Comparison of ENCODE assay signal across 10 cellular contexts in genomic region chr1:221961532-221962292, GRCh38.
A peak's percentile ranks its signal among the peaks of the same experiment; 100 is the strongest.
DNase-seq lines count a peak whose midpoint lies in the region; ATAC-seq, FAIRE-seq and TF ChIP-seq lines count a peak whose summit lies in the region.
"Had no signal": no experiment of that assay in that cellular context is flagged by ENCODE, and none has a peak within 500 bp of the region (broad histone marks: within the 10 kb centered on the region; RNA-seq: fewer than 3 reads in every experiment).

No MANE protein-coding gene starts in this region.

- WGBS in esophagus squamous epithelium, 2 donors, result 60 to 65% methylated on average over 5 of the region's 5 CpGs

- H3K36me3 Mint-ChIP-seq in activated T-helper 17 cell treated with anti-CD3 and anti-CD28 coated beads, Interleukin-2, amount 50 U/mL, for 72 hours (ENCODE audit: low read depth), result no peaks in the 10 kb centered on the region

- peaks cover 0 to 10% (median 0%) of the 10 kb centered on the region in 3 donors for H3K4me1 ChIP-seq in esophagus squamous epithelium

- H3K9me3 Mint-ChIP-seq in activated T-helper 17 cell treated with anti-CD3 and anti-CD28 coated beads, Interleukin-2, amount 50 U/mL, for 72 hours, result no peaks in the 10 kb centered on the region

- H3K4me3 Mint-ChIP-seq in activated T-helper 17 cell treated with anti-CD3 and anti-CD28 coated beads, Interleukin-2, amount 50 U/mL, for 72 hours, result no peak overlapping the region

- no peak overlapping the region for H3K27ac Mint-ChIP-seq in activated T-helper 17 cell treated with anti-CD3 and anti-CD28 coated beads, Interleukin-2, amount 50 U/mL, for 72 hours

- DNase-seq in GM18507 (ENCODE audit: extremely low spot score, insufficient read length, low read depth) (no peak), NB4 (ENCODE audit: low read depth) (peak; percentile 84), mucosa of gallbladder (ENCODE audit: low spot score) (peak; percentile 18), left ventricle myocardium superior (no peak), NCI-H748 (lab: John Stamatoyannopoulos, UW; ENCODE audit: unreplicated experiment) (no peak), esophagus squamous epithelium (lab: John Stamatoyannopoulos, UW) (no peak)

- no peaks in the 10 kb centered on the region for H3K36me3 ChIP-seq in esophagus squamous epithelium

- no peaks in the 10 kb centered on the region for H3K9me3 ChIP-seq in esophagus squamous epithelium

- H3K27ac ChIP-seq in esophagus squamous epithelium, result peak overlapping the region in 2 of 4 donors; percentile 22 to 36

- intact Hi-C loops in left ventricle myocardium superior (cut with micrococcal nuclease) (no loop called here), esophagus squamous epithelium (cut with DNase I) (no loop called here)

- H3K27me3 ChIP-seq in esophagus squamous epithelium, result no peaks in the 10 kb centered on the region

- FAIRE-seq in GM18507 (lab: Jason Lieb, UNC), result peak; percentile 76
- FAIRE-seq: TTC549 had no signal

- ATAC-seq in HG02678 (IDR thresholded peaks at IDR 0.05; ENCODE audit: unreplicated experiment) (peak; percentile 95), left ventricle myocardium superior (no peak)
- ATAC-seq in activated T-helper 17 cell treated with anti-CD3 and anti-CD28 coated beads, Interleukin-2, amount 50 U/mL, for 72 hours (replicated peaks), result peak; percentile 92

- H3K4me3 ChIP-seq in NB4 (ENCODE audit: low read depth, low read length), result peak overlapping the region; percentile 28
- no peak overlapping the region for H3K4me3 ChIP-seq in esophagus squamous epithelium
- H3K4me3 ChIP-seq: skin epidermis had no signal

- no peaks in the 10 kb centered on the region for H3K4me1 Mint-ChIP-seq in activated T-helper 17 cell treated with anti-CD3 and anti-CD28 coated beads, Interleukin-2, amount 50 U/mL, for 72 hours

- TF ChIP-seq CTCF in NB4 (IDR thresholded peaks at IDR 0.05; ENCODE audit: low read depth, low read length) (no peak), esophagus squamous epithelium (IDR thresholded peaks at IDR 0.05) (no peak)

- TF ChIP-seq POLR2A in NB4 (IDR thresholded peaks at IDR 0.05; ENCODE audit: extremely low read depth, insufficient read length), result no peak
- no peak for TF ChIP-seq POLR2A in esophagus squamous epithelium (IDR thresholded peaks at IDR 0.05)

- no peaks in the 10 kb centered on the region for H3K27me3 Mint-ChIP-seq in activated T-helper 17 cell treated with anti-CD3 and anti-CD28 coated beads, Interleukin-2, amount 50 U/mL, for 72 hours

Comparison
In these comparisons a context has a peak if more than half of its experiments do, and no peak if none do; other contexts are left out.
1. DNase-seq: peak in NB4 (single experiment) and mucosa of gallbladder (single experiment); none in GM18507 (single experiment), left ventricle myocardium superior (single experiment), NCI-H748 (single experiment) and esophagus squamous epithelium (single experiment).